Comparison of ENCODE assay signal across 13 cellular contexts in genomic region chr3:98008751-98009373, GRCh38. TPM values are rescaled to one million over a fixed set of nuclear protein-coding genes. Genes with fewer than 3 reads are reported as not detected.
A peak's percentile ranks its signal among the peaks of the same experiment; 100 is the strongest.
DNase-seq lines count a peak whose midpoint lies in the region; ATAC-seq and TF ChIP-seq lines count a peak whose summit lies in the region.
"Had no signal": no experiment of that assay in that cellular context is flagged by ENCODE, and none has a peak within 500 bp of the region (broad histone marks: within the 10 kb centered on the region; RNA-seq: fewer than 3 reads in every experiment).

No MANE protein-coding gene starts in this region.

- H3K27me3 ChIP-seq in body of pancreas (no peaks in the 10 kb centered on the region), osteoblast (ENCODE audit: insufficient read depth, low read length) (no peaks in the 10 kb centered on the region)
- H3K27me3 ChIP-seq: gastrocnemius medialis had no signal

- no peak overlapping the region for H3K4me2 ChIP-seq in osteoblast (ENCODE audit: insufficient read depth, low read length)

- no peak for TF ChIP-seq POLR2A in body of pancreas (IDR thresholded peaks at IDR 0.05)

- intact Hi-C loops in body of pancreas (cut with DNase I), result no loop called here

- ATAC-seq in GM19043 (IDR thresholded peaks at IDR 0.05; ENCODE audit: low read depth, unreplicated experiment) (peak; percentile 70), GM21825 (IDR thresholded peaks at IDR 0.05; ENCODE audit: unreplicated experiment) (peak; percentile 65), HG03342 (IDR thresholded peaks at IDR 0.05; ENCODE audit: unreplicated experiment) (peak; percentile 42), body of pancreas (no peak)
- ATAC-seq: gastrocnemius medialis had no signal

- H3K27ac ChIP-seq in body of pancreas, result no peak overlapping the region
- H3K27ac ChIP-seq in osteoblast (ENCODE audit: low read depth, low read length), result no peak overlapping the region
- H3K27ac ChIP-seq: gastrocnemius medialis, GM23248 had no signal

- no peak overlapping the region for H2AFZ ChIP-seq in osteoblast (ENCODE audit: low read length)
- H2AFZ ChIP-seq: GM23248 had no signal

- H3K36me3 ChIP-seq in body of pancreas (replicated peaks in 1 of 2; ENCODE audit: insufficient read depth in 1 of 2, low read depth in 2 of 2), result no peaks in the 10 kb centered on the region
- H3K36me3 ChIP-seq in osteoblast (ENCODE audit: insufficient read depth, low read length), result no peaks in the 10 kb centered on the region
- H3K36me3 ChIP-seq: gastrocnemius medialis had no signal

- H3K4me3 ChIP-seq in GM12864 (ENCODE audit: low read depth, low read length) (no peak overlapping the region), body of pancreas (no peak overlapping the region), osteoblast (ENCODE audit: insufficient read depth, low read length) (no peak overlapping the region)
- H3K4me3 ChIP-seq: gastrocnemius medialis, GM23248 had no signal

- H4K20me1 ChIP-seq in osteoblast (ENCODE audit: insufficient read depth, low read length), result no peaks in the 10 kb centered on the region

- peak; percentile 54 for DNase-seq in GM12864 (ENCODE audit: low read depth)
- no peak for DNase-seq in DMS79 treated with DMSO at 0.1 percent for 48 hours (lab: John Stamatoyannopoulos, UW)
- DNase-seq in body of pancreas, result no peak
- DNase-seq in osteoblast (ENCODE audit: insufficient read length, low spot score, missing footprints), result no peak
- DNase-seq in NCI-H510A treated with DMSO at 0.1 percent for 48 hours (lab: John Stamatoyannopoulos, UW), result no peak
- DNase-seq: effector CD4-positive, alpha-beta T cell; gastrocnemius medialis; GM23248; NCI-H1436 treated with DMSO at 0.1 percent for 48 hours had no signal

- no peaks in the 10 kb centered on the region for H3K79me2 ChIP-seq in osteoblast (ENCODE audit: insufficient read depth, low read length)

- no peak for TF ChIP-seq CTCF in GM12864 (IDR thresholded peaks at IDR 0.05; ENCODE audit: low read depth, low read length, missing control alignments)
- TF ChIP-seq CTCF in body of pancreas (IDR thresholded peaks at IDR 0.05), result no peak
- no peak for TF ChIP-seq CTCF in osteoblast (IDR thresholded peaks at IDR 0.05; ENCODE audit: extremely low read depth, low read depth, low read length)

- H3K9me3 ChIP-seq in body of pancreas, result no peaks in the 10 kb centered on the region
- H3K9me3 ChIP-seq in osteoblast (ENCODE audit: low read depth, low read length), result no peaks in the 10 kb centered on the region
- H3K9me3 ChIP-seq: gastrocnemius medialis had no signal

- 66 to 74% methylated on average over 2 of the region's 2 CpGs for WGBS in body of pancreas, 2 donors

- H3K4me1 ChIP-seq in body of pancreas (peaks cover 9% of the 10 kb centered on the region), osteoblast (ENCODE audit: insufficient read depth, low read length) (no peaks in the 10 kb centered on the region)
- H3K4me1 ChIP-seq: gastrocnemius medialis had no signal

RNA-seq across cellular contexts. Expression of gene GABRR3, which starts 26.3 kb away (rescaled TPM):
- not detected for total RNA-seq in body of pancreas
- total RNA-seq in osteoblast, result not detected in 2 replicates
- total RNA-seq: gastrocnemius medialis; GM23248; T-helper 1 cell treated with Interleukin-12 subunit alpha and Interleukin-12 subunit beta and Interleukin-4 antibody, amounts not matched to agents 30 ng/mL and 1 ng/mL, for 36 hours had no signal

RNA-seq across cellular contexts. Expression of gene RIOX2, which starts 36.6 kb away (rescaled TPM):
- total RNA-seq in body of pancreas (10 to 100 TPM; 22.1 to 32.3 TPM), osteoblast (27.1 and 28.0 TPM in 2 replicates)
